15 cellular contexts compared by ENCODE assay signal in genomic region chr12:79454338-79454777, GRCh38.
A peak's percentile ranks its signal among the peaks of the same experiment; 100 is the strongest.
DNase-seq lines count a peak whose midpoint lies in the region; TF ChIP-seq lines count a peak whose summit lies in the region.
"Had no signal": no experiment of that assay in that cellular context is flagged by ENCODE, and none has a peak within 500 bp of the region (broad histone marks: within the 10 kb centered on the region; RNA-seq: fewer than 3 reads in every experiment).

No MANE protein-coding gene starts in this region.

- H3K4me2 ChIP-seq in fibroblast of lung (ENCODE audit: extremely low read depth, insufficient read depth, low read length) = no peak overlapping the region

- H3K36me3 ChIP-seq in SK-N-MC (ENCODE audit: insufficient read depth, low read length) (no peaks in the 10 kb centered on the region), fibroblast of lung (ENCODE audit: control insufficient read depth, insufficient read depth, low read length) (no peaks in the 10 kb centered on the region), ovary (no peaks in the 10 kb centered on the region), sigmoid colon (no peaks in the 10 kb centered on the region)
- H3K36me3 ChIP-seq: cardiac muscle cell, heart left ventricle had no signal

- H3K9ac ChIP-seq in SK-N-MC (ENCODE audit: insufficient read length) (no peak overlapping the region), fibroblast of lung (ENCODE audit: insufficient read depth, low read length) (no peak overlapping the region)

- no peaks in the 10 kb centered on the region for H4K20me1 ChIP-seq in fibroblast of lung (ENCODE audit: control insufficient read depth, extremely low read depth, insufficient read depth, low read length)

- H2AFZ ChIP-seq in fibroblast of lung (ENCODE audit: low read length) = no peak overlapping the region

- TF ChIP-seq CTCF in fibroblast of lung (conservative IDR thresholded peaks at IDR 0.05 in 1 of 2, IDR thresholded peaks at IDR 0.05 in 1 of 2; ENCODE audit: low read depth in 1 of 2, low read length in 2 of 2) (no peak), ovary (IDR thresholded peaks at IDR 0.05) (no peak), sigmoid colon (IDR thresholded peaks at IDR 0.05) (no peak)

- H3K27ac ChIP-seq in SK-N-MC = peak overlapping the region; percentile 5; the same call in 1 of the 2 replicates
- no peak overlapping the region for H3K27ac ChIP-seq in fibroblast of lung (ENCODE audit: insufficient read depth, low read length)
- H3K27ac ChIP-seq in ovary = peak overlapping the region in 1 of 2 donors; percentile 44
- H3K27ac ChIP-seq in sigmoid colon = peak overlapping the region in 2 of 4 donors; percentile 11 to 61
- H3K27ac ChIP-seq: cardiac muscle cell, heart left ventricle had no signal

- intact Hi-C loops in ovary (cut with DNase I) = no loop called here
- intact Hi-C loops in posterior cingulate gyrus (cut with DNase I) = no loop called here
- intact Hi-C loops in sigmoid colon (cut with DNase I) = no loop called here

- no peaks in the 10 kb centered on the region for H3K79me2 ChIP-seq in fibroblast of lung (ENCODE audit: control insufficient read depth, insufficient read depth, low read length)

- no peak for TF ChIP-seq EP300 in ovary (IDR thresholded peaks at IDR 0.05)
- TF ChIP-seq EP300 in sigmoid colon (IDR thresholded peaks at IDR 0.05) = no peak

- 16 to 20% (median 19%) methylated on average over 3 of the region's 3 CpGs for WGBS in ovary, 3 donors
- 14 to 64% methylated on average over 3 of the region's 3 CpGs for WGBS in sigmoid colon, 2 donors

- DNase-seq in EL (peak; percentile 45), SK-N-MC (ENCODE audit: low read depth, low spot score) (no peak), fibroblast of lung (ENCODE audit: low read depth in 2 of 2) (peak; percentile 36 to 84), ovary (no peak), posterior cingulate gyrus (no peak), SIG-M5 treated with dmso at 0.1 percent for 504 hours (lab: John Stamatoyannopoulos, UW; ENCODE audit: unreplicated experiment) (no peak), sigmoid colon (no peak)
- no peak for DNase-seq in activated CD4-positive, alpha-beta T cell treated with anti-CD3 and anti-CD28 coated beads for 48 hours
- DNase-seq: CD4-positive, alpha-beta T cell; heart left ventricle; naive thymus-derived CD4-positive, alpha-beta T cell; NCI-H2171 treated with DMSO at 0.1 percent for 48 hours; stimulated activated CD4-positive, alpha-beta T cell treated with anti-CD3 and anti-CD28 coated beads, Interleukin-2, amount 100 ng/mL, for 48 hours had no signal

- H3K9me3 ChIP-seq in SK-N-MC (ENCODE audit: low read depth, low read length) (no peaks in the 10 kb centered on the region), fibroblast of lung (ENCODE audit: control insufficient read depth, insufficient read depth, low read depth, low read length) (no peaks in the 10 kb centered on the region), ovary (no peaks in the 10 kb centered on the region), sigmoid colon (no peaks in the 10 kb centered on the region)
- H3K9me3 ChIP-seq: heart left ventricle had no signal

- H3K4me3 ChIP-seq in SK-N-MC (peak overlapping the region; percentile 36), fibroblast of lung (replicated peaks in 1 of 4; ENCODE audit: control extremely low read depth in 1 of 4, insufficient read depth in 1 of 4, low read depth in 3 of 4, low read length in 4 of 4) (no peak overlapping the region), ovary (peak overlapping the region; percentile 11), sigmoid colon (peak overlapping the region in 2 of 4 donors; percentile 5 to 20)
- H3K4me3 ChIP-seq: cardiac muscle cell, heart left ventricle, K562 had no signal

- no peaks in the 10 kb centered on the region for H3K4me1 ChIP-seq in fibroblast of lung (ENCODE audit: control insufficient read depth, extremely low read depth, insufficient read depth, low read length)
- peaks cover 12% of the 10 kb centered on the region for H3K4me1 ChIP-seq in ovary (ENCODE audit: insufficient read depth)
- peaks cover 0 to 46% (median 34%) of the 10 kb centered on the region in 4 donors for H3K4me1 ChIP-seq in sigmoid colon

- TF ChIP-seq POLR2A in ovary (IDR thresholded peaks at IDR 0.05) = no peak
- TF ChIP-seq POLR2A in sigmoid colon (IDR thresholded peaks at IDR 0.05) = no peak

- H3K27me3 ChIP-seq in fibroblast of lung (ENCODE audit: control insufficient read depth, insufficient read depth, low read length) (no peaks in the 10 kb centered on the region), ovary (no peaks in the 10 kb centered on the region), sigmoid colon (no peaks in the 10 kb centered on the region)
- H3K27me3 ChIP-seq: cardiac muscle cell, heart left ventricle had no signal

Comparison
In these comparisons a context has a peak if more than half of its experiments do, and no peak if none do; other contexts are left out.
1. DNase-seq: peak in EL (single experiment) and fibroblast of lung (2 of 2); none in SK-N-MC (single experiment), ovary (0 of 5), posterior cingulate gyrus (0 of 10), SIG-M5 treated with dmso at 0.1 percent for 504 hours (single experiment), sigmoid colon (single experiment) and activated CD4-positive, alpha-beta T cell treated with anti-CD3 and anti-CD28 coated beads for 48 hours (single experiment).
2. H3K4me3 ChIP-seq: peak in SK-N-MC (single experiment) and ovary (single experiment); none in fibroblast of lung (0 of 4).